In genomic region chr5:50767588-50767987, GRCh38 we compare ENCODE assay signal across 16 cellular contexts.
A peak's percentile ranks its signal among the peaks of the same experiment; 100 is the strongest.
DNase-seq lines count a peak whose midpoint lies in the region; ATAC-seq and TF ChIP-seq lines count a peak whose summit lies in the region.
"Had no signal": no experiment of that assay in that cellular context is flagged by ENCODE, and none has a peak within 500 bp of the region (broad histone marks: within the 10 kb centered on the region; RNA-seq: fewer than 3 reads in every experiment).

No MANE protein-coding gene starts in this region.

- 69 to 85% (median 72%) methylated on average over 1 of the region's 1 CpG for WGBS in spleen, 5 donors

- H3K36me3 ChIP-seq in SK-N-MC (ENCODE audit: insufficient read depth, low read length) (peaks cover 3% of the 10 kb centered on the region; the same call in 1 of the 2 replicates), spleen (peaks cover 0 to 92% (median 32%) of the 10 kb centered on the region in 6 donors)

- intact Hi-C loops in spleen (cut with DNase I; ENCODE audit: low total_unique reads) = no loop called here

- H3K4me3 ChIP-seq in SK-N-MC (peak overlapping the region; percentile 18; the same call in 1 of the 2 replicates), fibroblast of mammary gland (ENCODE audit: control insufficient read depth, low read depth, low read length) (no peak overlapping the region), spleen (no peak overlapping the region)
- H3K4me3 ChIP-seq: A549, heart left ventricle had no signal

- no peak overlapping the region for H3K9ac ChIP-seq in SK-N-MC (ENCODE audit: insufficient read length)
- H3K9ac ChIP-seq: parathyroid adenoma had no signal

- H3K27me3 ChIP-seq in spleen (replicated peaks in 1 of 7) = no peaks in the 10 kb centered on the region
- H3K27me3 ChIP-seq: heart left ventricle had no signal

- DNase-seq in activated naive CD4-positive, alpha-beta T cell treated with anti-CD3 and anti-CD28 coated beads, Interleukin-2, amount 50 U/mL, for 72 hours (ENCODE audit: low spot score in 2 of 2) = no peak
- no peak for DNase-seq in SK-N-MC (ENCODE audit: low read depth, low spot score)
- peak; percentile 23 for DNase-seq in fibroblast of mammary gland (ENCODE audit: low read depth)
- no peak for DNase-seq in stimulated activated effector memory CD8-positive, alpha-beta T cell treated with anti-CD3 and anti-CD28 coated beads, Interleukin-12 subunit alpha, Interleukin-12 subunit beta, amount 100 ng/mL, for 72 hours (ENCODE audit: low spot score in 2 of 2)
- no peak for DNase-seq in spleen
- no peak for DNase-seq in epidermal melanocyte (ENCODE audit: insufficient read length, low spot score)
- DNase-seq in medulla oblongata (ENCODE audit: extremely low spot score) = no peak
- DNase-seq: activated CD4-positive, alpha-beta T cell treated with anti-CD3 and anti-CD28 coated beads, Interleukin-2, amount 10 ng/mL, durations not matched to agents 7 days and 5 days; heart left ventricle; KBM-7; midbrain; NCI-H1417; SHP77 had no signal

- H3K27me3 Mint-ChIP-seq in activated naive CD4-positive, alpha-beta T cell treated with anti-CD3 and anti-CD28 coated beads, Interleukin-2, amount 50 U/mL, for 24 hours = no peaks in the 10 kb centered on the region
- H3K27me3 Mint-ChIP-seq: activated CD4-positive, alpha-beta T cell treated with anti-CD3 and anti-CD28 coated beads, Interleukin-2, amount 10 ng/mL, durations not matched to agents 7 days and 5 days had no signal

- H3K4me3 Mint-ChIP-seq in activated naive CD4-positive, alpha-beta T cell treated with anti-CD3 and anti-CD28 coated beads, Interleukin-2, amount 50 U/mL, for 24 hours = peak overlapping the region; percentile 47
- H3K4me3 Mint-ChIP-seq in stimulated activated effector memory CD8-positive, alpha-beta T cell treated with anti-CD3 and anti-CD28 coated beads, Interleukin-12 subunit alpha, Interleukin-12 subunit beta, amount 100 ng/mL, for 72 hours = peak overlapping the region; percentile 1
- H3K4me3 Mint-ChIP-seq: activated CD4-positive, alpha-beta T cell treated with anti-CD3 and anti-CD28 coated beads, Interleukin-2, amount 10 ng/mL, durations not matched to agents 7 days and 5 days had no signal

- peaks cover 51% of the 10 kb centered on the region for H3K4me1 Mint-ChIP-seq in activated naive CD4-positive, alpha-beta T cell treated with anti-CD3 and anti-CD28 coated beads, Interleukin-2, amount 50 U/mL, for 24 hours
- peaks cover 54% of the 10 kb centered on the region for H3K4me1 Mint-ChIP-seq in stimulated activated effector memory CD8-positive, alpha-beta T cell treated with anti-CD3 and anti-CD28 coated beads, Interleukin-12 subunit alpha, Interleukin-12 subunit beta, amount 100 ng/mL, for 72 hours

- H3K4me1 ChIP-seq in spleen = peaks cover 0 to 24% (median 0%) of the 10 kb centered on the region in 6 donors
- H3K4me1 ChIP-seq: A549 had no signal

- no peak overlapping the region for H3K27ac Mint-ChIP-seq in activated naive CD4-positive, alpha-beta T cell treated with anti-CD3 and anti-CD28 coated beads, Interleukin-2, amount 50 U/mL, for 24 hours
- H3K27ac Mint-ChIP-seq in activated naive CD4-positive, alpha-beta T cell treated with anti-CD3 and anti-CD28 coated beads, Interleukin-2, amount 50 U/mL, for 72 hours = no peak overlapping the region
- peak overlapping the region; percentile 74 for H3K27ac Mint-ChIP-seq in stimulated activated effector memory CD8-positive, alpha-beta T cell treated with anti-CD3 and anti-CD28 coated beads, Interleukin-12 subunit alpha, Interleukin-12 subunit beta, amount 100 ng/mL, for 72 hours
- H3K27ac Mint-ChIP-seq: activated CD4-positive, alpha-beta T cell treated with anti-CD3 and anti-CD28 coated beads, Interleukin-2, amount 10 ng/mL, durations not matched to agents 7 days and 5 days had no signal

- TF ChIP-seq CTCF in fibroblast of mammary gland (conservative IDR thresholded peaks at IDR 0.05; ENCODE audit: control insufficient read depth, insufficient read depth, low read depth, low read length) (no peak), spleen (IDR thresholded peaks at IDR 0.05 in 8 of 11, conservative IDR thresholded peaks at IDR 0.05 in 3 of 11) (no peak)

- H3K36me3 Mint-ChIP-seq in activated naive CD4-positive, alpha-beta T cell treated with anti-CD3 and anti-CD28 coated beads, Interleukin-2, amount 50 U/mL, for 24 hours = peaks cover 32% of the 10 kb centered on the region
- H3K36me3 Mint-ChIP-seq in activated naive CD4-positive, alpha-beta T cell treated with anti-CD3 and anti-CD28 coated beads, Interleukin-2, amount 50 U/mL, for 72 hours = peaks cover 13 to 15% of the 10 kb centered on the region in 2 donors
- H3K36me3 Mint-ChIP-seq in stimulated activated effector memory CD8-positive, alpha-beta T cell treated with anti-CD3 and anti-CD28 coated beads, Interleukin-12 subunit alpha, Interleukin-12 subunit beta, amount 100 ng/mL, for 72 hours = peaks cover 83% of the 10 kb centered on the region

- H3K9me3 ChIP-seq in SK-N-MC (ENCODE audit: low read depth, low read length) = no peaks in the 10 kb centered on the region
- peaks cover 0 to 3% (median 0%) of the 10 kb centered on the region in 8 donors for H3K9me3 ChIP-seq in spleen
- H3K9me3 ChIP-seq: A549, heart left ventricle had no signal

- H3K9me3 Mint-ChIP-seq in activated naive CD4-positive, alpha-beta T cell treated with anti-CD3 and anti-CD28 coated beads, Interleukin-2, amount 50 U/mL, for 24 hours = no peaks in the 10 kb centered on the region
- no peaks in the 10 kb centered on the region for H3K9me3 Mint-ChIP-seq in activated naive CD4-positive, alpha-beta T cell treated with anti-CD3 and anti-CD28 coated beads, Interleukin-2, amount 50 U/mL, for 72 hours
- no peaks in the 10 kb centered on the region for H3K9me3 Mint-ChIP-seq in stimulated activated effector memory CD8-positive, alpha-beta T cell treated with anti-CD3 and anti-CD28 coated beads, Interleukin-12 subunit alpha, Interleukin-12 subunit beta, amount 100 ng/mL, for 72 hours

- peak overlapping the region; percentile 52; the same call in 1 of the 2 replicates for H3K27ac ChIP-seq in SK-N-MC
- H3K27ac ChIP-seq in spleen = no peak overlapping the region
- H3K27ac ChIP-seq: A549, heart left ventricle, parathyroid adenoma had no signal

- ATAC-seq in activated naive CD4-positive, alpha-beta T cell treated with anti-CD3 and anti-CD28 coated beads, Interleukin-2, amount 50 U/mL, for 72 hours = no peak
- ATAC-seq in stimulated activated effector memory CD8-positive, alpha-beta T cell treated with anti-CD3 and anti-CD28 coated beads, Interleukin-12 subunit alpha, Interleukin-12 subunit beta, amount 100 ng/mL, for 72 hours = no peak
- ATAC-seq: A549, heart left ventricle had no signal

- no peak for TF ChIP-seq POLR2A in spleen (IDR thresholded peaks at IDR 0.05)
